23 cellular contexts compared by ENCODE assay signal in genomic region chr3:115968871-115969270, GRCh38.
"Had no signal": no experiment of that assay in that cellular context is flagged by ENCODE, and none has a peak within 500 bp of the region (broad histone marks: within the 10 kb centered on the region; RNA-seq: fewer than 3 reads in every experiment).

No MANE protein-coding gene starts in this region.

- FAIRE-seq: HTR-8/SVneo, K562 had no signal

- H3K27ac ChIP-seq: HL-60, KMS-11, SJCRH30 had no signal

- ATAC-seq: K562, Panc1, PC-3, Right ventricle myocardium inferior, SK-N-SH treated with all-trans-retinoic acid at 6 μM for 48 hours had no signal

- DNase-seq: Kasumi-1, MM.1S, NCI-H1092 treated with DMSO at 0.1 percent for 48 hours, NCI-H1436, NCI-H1694, NCI-H187 treated with DMSO at 0.1 percent for 48 hours, NCI-H2029 treated with DMSO at 0.1 percent for 48 hours, NCI-H2171 treated with DMSO at 0.1 percent for 48 hours, NCI-H345, NCI-H446 treated with DMSO at 0.1 percent for 48 hours, NCI-H510A treated with DMSO at 0.1 percent for 48 hours, NCI-H526, NCI-H774, PC-3, SHP77 treated with DMSO at 0.1 percent for 48 hours, SJCRH30 had no signal

- H3K4me1 ChIP-seq: SJCRH30 had no signal
